In the genomic region with DNA sequence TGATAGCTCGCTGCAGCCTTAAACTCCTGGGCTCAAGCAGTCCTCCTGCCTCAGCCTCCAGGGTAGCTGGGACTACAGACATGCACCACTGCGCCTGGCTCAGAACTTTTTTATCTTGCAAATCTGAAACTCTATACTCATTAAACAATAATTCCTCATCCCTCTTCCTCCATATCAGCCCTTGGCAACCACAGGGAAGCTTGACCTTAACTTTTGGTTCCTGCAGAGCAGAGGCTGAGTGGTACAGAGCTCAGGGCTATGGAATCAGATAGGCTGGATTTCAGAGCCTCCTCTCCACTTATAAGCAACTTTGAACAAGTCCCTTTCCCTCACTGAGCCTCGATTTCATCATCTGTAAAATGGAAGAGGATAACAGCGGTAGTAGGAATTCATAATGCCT, we compare ENCODE assay signal across 14 cellular contexts. TPM values are rescaled to one million over a fixed set of nuclear protein-coding genes. Genes with fewer than 3 reads are reported as not detected.
DNase-seq lines count a peak whose midpoint lies in the region; ATAC-seq and TF ChIP-seq lines count a peak whose summit lies in the region.
"Had no signal": no experiment of that assay in that cellular context is flagged by ENCODE, and none has a peak within 500 bp of the region (broad histone marks: within the 10 kb centered on the region; RNA-seq: fewer than 3 reads in every experiment).

No MANE protein-coding gene starts in this region.

- peaks cover 11% of the 10 kb centered on the region for H3K36me3 Mint-ChIP-seq in activated naive CD4-positive, alpha-beta T cell treated with anti-CD3 and anti-CD28 coated beads, Interleukin-2, amount 50 U/mL, for 24 hours
- peaks cover 45% of the 10 kb centered on the region for H3K36me3 Mint-ChIP-seq in activated naive CD4-positive, alpha-beta T cell treated with anti-CD3 and anti-CD28 coated beads for 36 hours (ENCODE audit: low read depth)
- H3K36me3 Mint-ChIP-seq in activated T-helper 17 cell treated with anti-CD3 and anti-CD28 coated beads, Interleukin-2, amount 50 U/mL, for 72 hours (ENCODE audit: low read depth) = peaks cover 100% of the 10 kb centered on the region
- H3K36me3 Mint-ChIP-seq in progenitor cell of endocrine pancreas (ENCODE audit: insufficient read depth) = peaks cover 38% of the 10 kb centered on the region
- H3K36me3 Mint-ChIP-seq in osteocyte (ENCODE audit: unreplicated experiment) = peaks cover 39% of the 10 kb centered on the region

- H3K27me3 Mint-ChIP-seq in activated naive CD4-positive, alpha-beta T cell treated with anti-CD3 and anti-CD28 coated beads, Interleukin-2, amount 50 U/mL, for 24 hours = no peaks in the 10 kb centered on the region
- no peaks in the 10 kb centered on the region for H3K27me3 Mint-ChIP-seq in activated naive CD4-positive, alpha-beta T cell treated with anti-CD3 and anti-CD28 coated beads for 36 hours (ENCODE audit: low read depth)
- H3K27me3 Mint-ChIP-seq in activated T-helper 17 cell treated with anti-CD3 and anti-CD28 coated beads, Interleukin-2, amount 50 U/mL, for 72 hours = no peaks in the 10 kb centered on the region
- no peaks in the 10 kb centered on the region for H3K27me3 Mint-ChIP-seq in progenitor cell of endocrine pancreas
- no peaks in the 10 kb centered on the region for H3K27me3 Mint-ChIP-seq in osteocyte (ENCODE audit: unreplicated experiment)
- H3K27me3 Mint-ChIP-seq: CD8-positive, alpha-beta memory T cell had no signal

- ATAC-seq in activated T-helper 17 cell treated with anti-CD3 and anti-CD28 coated beads, Interleukin-2, amount 50 U/mL, for 72 hours (replicated peaks) = no peak
- ATAC-seq in GM18517 (IDR thresholded peaks at IDR 0.05; ENCODE audit: unreplicated experiment) = no peak

- TF ChIP-seq CTCF in progenitor cell of endocrine pancreas (IDR thresholded peaks at IDR 0.05; ENCODE audit: unreplicated experiment) (no peak), osteocyte (IDR thresholded peaks at IDR 0.05) (no peak)

- peak overlapping the region; percentile 46 for H3K27ac Mint-ChIP-seq in activated naive CD4-positive, alpha-beta T cell treated with anti-CD3 and anti-CD28 coated beads, Interleukin-2, amount 50 U/mL, for 24 hours
- no peak overlapping the region for H3K27ac Mint-ChIP-seq in activated naive CD4-positive, alpha-beta T cell treated with anti-CD3 and anti-CD28 coated beads for 36 hours
- peak overlapping the region; percentile 56 for H3K27ac Mint-ChIP-seq in activated T-helper 17 cell treated with anti-CD3 and anti-CD28 coated beads, Interleukin-2, amount 50 U/mL, for 72 hours
- H3K27ac Mint-ChIP-seq in progenitor cell of endocrine pancreas = peak overlapping the region; percentile 45
- H3K27ac Mint-ChIP-seq in osteocyte (ENCODE audit: unreplicated experiment) = no peak overlapping the region

- no peak overlapping the region for H3K4me3 Mint-ChIP-seq in activated naive CD4-positive, alpha-beta T cell treated with anti-CD3 and anti-CD28 coated beads, Interleukin-2, amount 50 U/mL, for 24 hours
- no peak overlapping the region for H3K4me3 Mint-ChIP-seq in activated naive CD4-positive, alpha-beta T cell treated with anti-CD3 and anti-CD28 coated beads for 36 hours
- no peak overlapping the region for H3K4me3 Mint-ChIP-seq in activated T-helper 17 cell treated with anti-CD3 and anti-CD28 coated beads, Interleukin-2, amount 50 U/mL, for 72 hours
- no peak overlapping the region for H3K4me3 Mint-ChIP-seq in progenitor cell of endocrine pancreas (ENCODE audit: low read depth)
- no peak overlapping the region for H3K4me3 Mint-ChIP-seq in osteocyte (ENCODE audit: unreplicated experiment)
- H3K4me3 Mint-ChIP-seq: CD8-positive, alpha-beta memory T cell had no signal

- CTCF ChIA-PET in activated naive CD4-positive, alpha-beta T cell treated with anti-CD3 and anti-CD28 coated beads for 36 hours (lab: Charles Lee) = interaction anchor here (0.9 to 7.5 kb wide), 4 partner anchors 11 to 269 kb away, joined by 3 to 54 read pairs (median 6); no protein-coding TSS in a partner anchor

- intact Hi-C loops in activated naive CD4-positive, alpha-beta T cell treated with anti-CD3 and anti-CD28 coated beads for 36 hours (cut with micrococcal nuclease) = no loop called here

- no peaks in the 10 kb centered on the region for H3K9me3 Mint-ChIP-seq in activated naive CD4-positive, alpha-beta T cell treated with anti-CD3 and anti-CD28 coated beads, Interleukin-2, amount 50 U/mL, for 24 hours
- no peaks in the 10 kb centered on the region for H3K9me3 Mint-ChIP-seq in activated naive CD4-positive, alpha-beta T cell treated with anti-CD3 and anti-CD28 coated beads for 36 hours
- H3K9me3 Mint-ChIP-seq in activated T-helper 17 cell treated with anti-CD3 and anti-CD28 coated beads, Interleukin-2, amount 50 U/mL, for 72 hours = no peaks in the 10 kb centered on the region
- H3K9me3 Mint-ChIP-seq in progenitor cell of endocrine pancreas (ENCODE audit: low read depth) (no peaks in the 10 kb centered on the region), osteocyte (ENCODE audit: unreplicated experiment) (no peaks in the 10 kb centered on the region)
- H3K9me3 Mint-ChIP-seq: CD8-positive, alpha-beta memory T cell had no signal

- DNase-seq in activated naive CD4-positive, alpha-beta T cell treated with anti-CD3 and anti-CD28 coated beads for 36 hours = no peak
- DNase-seq in M059J (ENCODE audit: low read depth) = peak; percentile 76
- no peak for DNase-seq in progenitor cell of endocrine pancreas (ENCODE audit: low spot score, unreplicated experiment)
- no peak for DNase-seq in osteocyte (ENCODE audit: extremely low spot score, unreplicated experiment)
- no peak for DNase-seq in DMS53 (lab: John Stamatoyannopoulos, UW)
- DNase-seq: 8988T; AML-193; Caco-2; CD8-positive, alpha-beta memory T cell; GM23248; H7 had no signal

- no peaks in the 10 kb centered on the region for H3K4me1 Mint-ChIP-seq in activated naive CD4-positive, alpha-beta T cell treated with anti-CD3 and anti-CD28 coated beads, Interleukin-2, amount 50 U/mL, for 24 hours
- H3K4me1 Mint-ChIP-seq in activated naive CD4-positive, alpha-beta T cell treated with anti-CD3 and anti-CD28 coated beads for 36 hours (ENCODE audit: low read depth) = no peaks in the 10 kb centered on the region
- peaks cover 5% of the 10 kb centered on the region for H3K4me1 Mint-ChIP-seq in activated T-helper 17 cell treated with anti-CD3 and anti-CD28 coated beads, Interleukin-2, amount 50 U/mL, for 72 hours
- peaks cover 17% of the 10 kb centered on the region for H3K4me1 Mint-ChIP-seq in progenitor cell of endocrine pancreas (ENCODE audit: low read depth)
- H3K4me1 Mint-ChIP-seq in osteocyte (ENCODE audit: unreplicated experiment) = peaks cover 34% of the 10 kb centered on the region
- H3K4me1 Mint-ChIP-seq: CD8-positive, alpha-beta memory T cell had no signal

RNA-seq across cellular contexts. Expression of a gene that starts 47.4 kb away (rescaled TPM):
- 100 to 1,000 TPM; 160 to 166 TPM for total RNA-seq in activated naive CD4-positive, alpha-beta T cell treated with anti-CD3 and anti-CD28 coated beads for 36 hours
- 88.5 and 125 TPM in 2 replicates for total RNA-seq in M059J (2014; rRNA removed; shearing (Covaris generic))
- total RNA-seq in activated T-helper 17 cell treated with anti-CD3 and anti-CD28 coated beads, Interleukin-2, amount 50 U/mL, for 72 hours = 100 to 1,000 TPM in 1 of 2 donors, 10 to 100 TPM in 1; 75.4 to 219 TPM
- total RNA-seq in progenitor cell of endocrine pancreas (200 and 217 TPM in 2 replicates), osteocyte (217 and 236 TPM in 2 replicates)

Comparison
In these comparisons a context has a peak if more than half of its experiments do, and no peak if none do; other contexts are left out.
1. H3K27ac Mint-ChIP-seq: peak in activated naive CD4-positive, alpha-beta T cell treated with anti-CD3 and anti-CD28 coated beads, Interleukin-2, amount 50 U/mL, for 24 hours (single experiment), activated T-helper 17 cell treated with anti-CD3 and anti-CD28 coated beads, Interleukin-2, amount 50 U/mL, for 72 hours (single experiment) and progenitor cell of endocrine pancreas (single experiment); none in activated naive CD4-positive, alpha-beta T cell treated with anti-CD3 and anti-CD28 coated beads for 36 hours (single experiment) and osteocyte (single experiment).